15 cellular contexts compared by ENCODE assay signal in genomic region chr2:119478188-119479065, GRCh38. TPM values are rescaled to one million over a fixed set of nuclear protein-coding genes. Genes with fewer than 3 reads are reported as not detected.
DNase-seq lines count a peak whose midpoint lies in the region; TF ChIP-seq lines count a peak whose summit lies in the region.
"Had no signal": no experiment of that assay in that cellular context is flagged by ENCODE, and none has a peak within 500 bp of the region (broad histone marks: within the 10 kb centered on the region; RNA-seq: fewer than 3 reads in every experiment).

No MANE protein-coding gene starts in this region.

- H3K4me3 Mint-ChIP-seq in H9 = no peak overlapping the region
- no peak overlapping the region for H3K4me3 Mint-ChIP-seq in type B pancreatic cell
- H3K4me3 Mint-ChIP-seq: CD4-positive, CD25-positive, alpha-beta regulatory T cell had no signal

- no peak overlapping the region for H4K8ac ChIP-seq in H9 (replicated peaks; ENCODE audit: insufficient read length, low read depth, low read length)

- H2AFZ ChIP-seq in H9 (ENCODE audit: low read length) = no peak overlapping the region

- H3K9me3 Mint-ChIP-seq in H9 (no peaks in the 10 kb centered on the region; a peak in 1 of 5 replicates), type B pancreatic cell (no peaks in the 10 kb centered on the region)

- H3K9ac ChIP-seq in H9 (ENCODE audit: extremely low read depth, insufficient read length, low read length) = no peak overlapping the region
- no peak overlapping the region for H3K9ac ChIP-seq in colonic mucosa (ENCODE audit: low read depth in 2 of 2, low read length in 2 of 2)

- H3K27me3 ChIP-seq in H9 (ENCODE audit: insufficient read depth, low read length) (no peaks in the 10 kb centered on the region), colonic mucosa (no peaks in the 10 kb centered on the region), Peyer's patch (no peaks in the 10 kb centered on the region)

- no peaks in the 10 kb centered on the region for H3K9me3 ChIP-seq in H9 (ENCODE audit: control insufficient read depth, low read depth, low read length)
- no peaks in the 10 kb centered on the region for H3K9me3 ChIP-seq in colonic mucosa
- no peaks in the 10 kb centered on the region for H3K9me3 ChIP-seq in Peyer's patch

- no peak overlapping the region for H4K5ac ChIP-seq in H9 (ENCODE audit: insufficient read length, low read depth, low read length)

- no peaks in the 10 kb centered on the region for H3K4me1 ChIP-seq in H9 (ENCODE audit: insufficient read depth, low read length)
- no peaks in the 10 kb centered on the region for H3K4me1 ChIP-seq in colonic mucosa
- H3K4me1 ChIP-seq in Peyer's patch = no peaks in the 10 kb centered on the region

- no peak for TF ChIP-seq POLR2A in Peyer's patch (IDR thresholded peaks at IDR 0.05)

- no peak overlapping the region for H3K56ac ChIP-seq in H9 (ENCODE audit: insufficient read length, low read depth, low read length)

- H3K18ac ChIP-seq in H9 (ENCODE audit: insufficient read length, low read depth, low read length) = no peak overlapping the region

- H3K4me3 ChIP-seq in colonic mucosa (no peak overlapping the region), Peyer's patch (no peak overlapping the region)
- H3K4me3 ChIP-seq: K562 had no signal

- no peaks in the 10 kb centered on the region for H3K79me2 ChIP-seq in H9 (ENCODE audit: insufficient read depth, low read length)

- WGBS in H9 (ENCODE audit: extremely low coverage, insufficient read length, low lambda C conversion rate) = no CpG with 5 or more reads among the region's 13 CpGs

- H2BK120ac ChIP-seq in H9 (ENCODE audit: low read depth, low read length, poor library complexity, severe bottlenecking) = no peak overlapping the region

- H3K23me2 ChIP-seq in H9 (ENCODE audit: insufficient read length, low read depth, low read length, poor library complexity, severe bottlenecking) = no peaks in the 10 kb centered on the region

- no peak overlapping the region for H3K14ac ChIP-seq in H9 (ENCODE audit: insufficient read depth, low read length)

- DNase-seq in H9 (peak; percentile 17), colonic mucosa (peak; percentile 15), mesenteric fat pad (ENCODE audit: low spot score) (peak; percentile 45), type B pancreatic cell (ENCODE audit: extremely low spot score, unreplicated experiment) (peak; percentile 54), kidney tubule cell (ENCODE audit: low spot score) (no peak), Peyer's patch (no peak), HT-29 (ENCODE audit: low spot score) (no peak)
- DNase-seq: AML-193; Calu3; CD4-positive, CD25-positive, alpha-beta regulatory T cell; NCI-H1436 treated with DMSO at 0.1 percent for 48 hours; NCI-H2081 treated with DMSO at 0.1 percent for 48 hours; Right ventricle myocardium superior had no signal

- no peak overlapping the region for H3T11ph ChIP-seq in H9 (ENCODE audit: low read length)

- H2AK5ac ChIP-seq in H9 (ENCODE audit: insufficient read length, low read length) = no peak overlapping the region

- no peak overlapping the region for H2BK5ac ChIP-seq in H9 (ENCODE audit: insufficient read length, low read length)

- H3K27me3 Mint-ChIP-seq in H9 (ENCODE audit: low read depth) = peaks cover 6% of the 10 kb centered on the region
- H3K27me3 Mint-ChIP-seq in type B pancreatic cell = no peaks in the 10 kb centered on the region
- H3K27me3 Mint-ChIP-seq: CD4-positive, CD25-positive, alpha-beta regulatory T cell had no signal

- no peak overlapping the region for H3K23ac ChIP-seq in H9 (ENCODE audit: insufficient read length, low read depth, low read length)

- H3K27ac ChIP-seq in H9 (ENCODE audit: insufficient read length, low read depth, low read length) (no peak overlapping the region), colonic mucosa (no peak overlapping the region), Peyer's patch (no peak overlapping the region)
- H3K27ac ChIP-seq: HL-60 had no signal

- H2BK15ac ChIP-seq in H9 (ENCODE audit: low read depth, low read length) = no peak overlapping the region

- H3K36me3 ChIP-seq in colonic mucosa = no peaks in the 10 kb centered on the region
- no peaks in the 10 kb centered on the region for H3K36me3 ChIP-seq in Peyer's patch

- intact Hi-C loops in colonic mucosa (cut with DNase I) = loop anchor here (5.0 kb wide), 1 partner anchor 56 kb away; no protein-coding TSS in a partner anchor

- H4K91ac ChIP-seq in H9 (ENCODE audit: insufficient read length, low read depth, low read length) = no peak overlapping the region

- H3K27ac Mint-ChIP-seq in H9 = peak overlapping the region in 1 of 3 experiments; percentile 82; a peak in 1 of 7 replicates
- H3K27ac Mint-ChIP-seq in type B pancreatic cell = no peak overlapping the region

- no peak for TF ChIP-seq CTCF in H9 (conservative IDR thresholded peaks at IDR 0.05)
- no peak for TF ChIP-seq CTCF in colonic mucosa (IDR thresholded peaks at IDR 0.05)
- no peak for TF ChIP-seq CTCF in type B pancreatic cell (conservative IDR thresholded peaks at IDR 0.05)
- TF ChIP-seq CTCF in Peyer's patch (IDR thresholded peaks at IDR 0.05) = no peak

- no peaks in the 10 kb centered on the region for H3K36me3 Mint-ChIP-seq in H9 (ENCODE audit: insufficient read depth in 1 of 3, low read depth in 3 of 3)
- H3K36me3 Mint-ChIP-seq in type B pancreatic cell = no peaks in the 10 kb centered on the region
- H3K36me3 Mint-ChIP-seq: CD4-positive, CD25-positive, alpha-beta regulatory T cell had no signal

- H3K4ac ChIP-seq in H9 (ENCODE audit: low read depth, low read length) = no peak overlapping the region

- H2BK12ac ChIP-seq in H9 (ENCODE audit: insufficient read length, low read depth, low read length) = no peak overlapping the region

- H3K4me2 ChIP-seq in H9 (ENCODE audit: insufficient read depth, insufficient read length, low read length) = no peak overlapping the region

- H3K79me1 ChIP-seq in H9 (ENCODE audit: insufficient read depth, low read depth, low read length, poor library complexity, severe bottlenecking) = no peaks in the 10 kb centered on the region

- H4K20me1 ChIP-seq in H9 (ENCODE audit: control insufficient read depth, insufficient read depth, insufficient read length) = no peaks in the 10 kb centered on the region

- no peak overlapping the region for H2BK20ac ChIP-seq in H9 (ENCODE audit: low read depth, low read length, poor library complexity, severe bottlenecking)

- peaks cover 9 to 38% of the 10 kb centered on the region in 2 experiments for H3K4me1 Mint-ChIP-seq in H9
- peaks cover 12% of the 10 kb centered on the region for H3K4me1 Mint-ChIP-seq in type B pancreatic cell (ENCODE audit: unreplicated experiment)
- H3K4me1 Mint-ChIP-seq: CD4-positive, CD25-positive, alpha-beta regulatory T cell had no signal

RNA-seq across cellular contexts. Expression of gene SCTR, which starts 45.9 kb away (rescaled TPM):
- total RNA-seq in H9 (2021) (not detected in 2 replicates), colonic mucosa (under 1 TPM; 0.25 to 0.27 TPM), mesenteric fat pad (not detected), type B pancreatic cell (ENCODE audit: low replicate concordance) (1.9 and 2.4 TPM in 2 replicates), Peyer's patch (1 to 10 TPM in 1 of 4 donors, under 1 TPM in 1, not detected in 2; 0.54 to 1.7 TPM)
- not detected in 2 replicates for total RNA-seq in HT-29 (2014; rRNA removed; shearing (Covaris generic))
- total RNA-seq: CD4-positive, CD25-positive, alpha-beta regulatory T cell; K562 had no signal

RNA-seq across cellular contexts. Expression of gene TMEM37, which starts 46.8 kb away (rescaled TPM):
- 4.2 and 4.8 TPM in 2 replicates for total RNA-seq in H9 (2021)
- total RNA-seq in colonic mucosa = 10 to 100 TPM; 24.3 to 52.1 TPM
- 56.4 TPM for total RNA-seq in mesenteric fat pad
- 11.8 and 16.4 TPM in 2 replicates for total RNA-seq in type B pancreatic cell (ENCODE audit: low replicate concordance)
- 100 to 1,000 TPM in 3 of 4 donors, 10 to 100 TPM in 1; 17.3 to 542 (median 214) TPM for total RNA-seq in Peyer's patch
- 0.70 and 2.1 TPM in 2 replicates for total RNA-seq in HT-29 (2014; rRNA removed; shearing (Covaris generic))
- total RNA-seq: CD4-positive, CD25-positive, alpha-beta regulatory T cell had no signal

Comparison
In these comparisons a context has a peak if more than half of its experiments do, and no peak if none do; other contexts are left out.
1. DNase-seq: peak in H9 (single experiment), colonic mucosa (single experiment), mesenteric fat pad (single experiment) and type B pancreatic cell (single experiment); none in kidney tubule cell (single experiment), Peyer's patch (0 of 3) and HT-29 (single experiment).